Comparison of ENCODE assay signal across 8 cellular contexts in genomic region chr22:40498454-40499186, GRCh38.
DNase-seq lines count a peak whose midpoint lies in the region; ATAC-seq and TF ChIP-seq lines count a peak whose summit lies in the region.

No MANE protein-coding gene starts in this region.

- peaks cover 0 to 2% of the 10 kb centered on the region in 2 experiments for H3K36me3 ChIP-seq in trophoblast cell (ENCODE audit: control insufficient read depth in 1 of 2, insufficient read depth in 2 of 2, low read length in 2 of 2)

- H3K14ac ChIP-seq in trophoblast cell (ENCODE audit: low read length) = no peak overlapping the region

- no peak overlapping the region for H2BK12ac ChIP-seq in trophoblast cell (ENCODE audit: low read length)

- H2BK120ac ChIP-seq in trophoblast cell (ENCODE audit: insufficient read depth, low read length, poor library complexity) = no peak overlapping the region

- ATAC-seq in HG02884 (IDR thresholded peaks at IDR 0.05; ENCODE audit: unreplicated experiment) = no peak

- H3K27me3 ChIP-seq in trophoblast cell (ENCODE audit: insufficient read depth, low read length) = no peaks in the 10 kb centered on the region

- no peak overlapping the region for H4K12ac ChIP-seq in trophoblast cell (ENCODE audit: low read depth, low read length)

- H2BK5ac ChIP-seq in trophoblast cell (ENCODE audit: low read depth, low read length, poor library complexity) = peak overlapping the region; percentile 83

- peak overlapping the region; percentile 73 for H4K8ac ChIP-seq in trophoblast cell (ENCODE audit: low read depth, low read length)

- peak overlapping the region; percentile 77 for H4K91ac ChIP-seq in trophoblast cell (ENCODE audit: low read depth, low read length)

- no peak overlapping the region for H3K23ac ChIP-seq in trophoblast cell (ENCODE audit: low read length)

- H2AFZ ChIP-seq in trophoblast cell (ENCODE audit: insufficient read depth, low read length, poor library complexity) = no peak overlapping the region

- H3K79me2 ChIP-seq in trophoblast cell (ENCODE audit: control insufficient read depth, insufficient read depth, low read length, poor library complexity) = peaks cover 8% of the 10 kb centered on the region

- peak overlapping the region; percentile 27 for H3K4me2 ChIP-seq in trophoblast cell (ENCODE audit: low read length)

- no peaks in the 10 kb centered on the region for H3K9me3 ChIP-seq in trophoblast cell (ENCODE audit: insufficient read depth, low read depth, low read length)

- no peak overlapping the region for H3K4me3 ChIP-seq in epithelial cell of esophagus (ENCODE audit: low read length)
- no peak overlapping the region for H3K4me3 ChIP-seq in trophoblast cell (ENCODE audit: low read depth, low read length)

- no peak overlapping the region for H3K4ac ChIP-seq in trophoblast cell (ENCODE audit: low read depth, low read length)

- no peak for TF ChIP-seq CTCF in epithelial cell of esophagus (IDR thresholded peaks at IDR 0.05; ENCODE audit: insufficient read depth, low read depth, low read length, missing control alignments)

- peaks cover 7 to 9% of the 10 kb centered on the region in 2 experiments for H3K4me1 ChIP-seq in trophoblast cell (ENCODE audit: control insufficient read depth in 1 of 2, insufficient read depth in 2 of 2, low read length in 2 of 2)

- H3K9ac ChIP-seq in trophoblast cell (ENCODE audit: low read length) = no peak overlapping the region

- H3K18ac ChIP-seq in trophoblast cell (ENCODE audit: low read length) = no peak overlapping the region

- H3K27ac ChIP-seq in trophoblast cell (ENCODE audit: low read depth, low read length) (peak overlapping the region; percentile 91), substantia nigra (ENCODE audit: low read depth, low read length, poor library complexity, severe bottlenecking) (no peak overlapping the region)

- DNase-seq in GM04504 (ENCODE audit: low read depth) (peak; percentile 82), NCI-H2196 treated with DMSO at 0.1 percent for 48 hours (lab: John Stamatoyannopoulos, UW; ENCODE audit: unreplicated experiment) (peak; percentile 32), epithelial cell of esophagus (ENCODE audit: low read depth) (peak; percentile 98), trophoblast cell (peak; percentile 91 to 97), HUDEP-2 (lab: John Stamatoyannopoulos, UW; ENCODE audit: unreplicated experiment in 76 of 76) (no peak), substantia nigra (lab: John Stamatoyannopoulos, UW) (no peak)
- no peak for DNase-seq in activated effector memory CD4-positive, alpha-beta T cell treated with Interleukin-2 at 50 U/mL for 16 hours

- H2AK5ac ChIP-seq in trophoblast cell (ENCODE audit: low read length) = no peak overlapping the region

- WGBS in trophoblast cell (ENCODE audit: extremely low coverage, insufficient coverage, insufficient read length) = no CpG with 5 or more reads among the region's 6 CpGs

- H3K79me1 ChIP-seq in trophoblast cell (ENCODE audit: low read length) = peaks cover 12% of the 10 kb centered on the region

Comparison
In these comparisons a context has a peak if more than half of its experiments do, and no peak if none do; other contexts are left out.
1. DNase-seq: peak in GM04504 (single experiment), NCI-H2196 treated with DMSO at 0.1 percent for 48 hours (single experiment), epithelial cell of esophagus (single experiment) and trophoblast cell (2 of 2); none in HUDEP-2 (0 of 76), substantia nigra (0 of 49) and activated effector memory CD4-positive, alpha-beta T cell treated with Interleukin-2 at 50 U/mL for 16 hours (single experiment).